ENCODE assay signal across 2 cellular contexts in genomic region chr2:166337932-166338331, GRCh38.
TF ChIP-seq lines count a peak whose summit lies in the region.

No MANE protein-coding gene starts in this region.

TF ChIP-seq in GM23338, 12 proteins besides CTCF, POLR2A, EP300 and RAD21 (continued from another document):
- TF ChIP-seq ETS1 (IDR thresholded peaks at IDR 0.05) = no peak
- no peak for TF ChIP-seq REST (IDR thresholded peaks at IDR 0.05; ENCODE audit: unreplicated experiment)
- TF ChIP-seq EZH2phosphoT487 (IDR thresholded peaks at IDR 0.05; ENCODE audit: unreplicated experiment) = no peak
- no peak for TF ChIP-seq POLR2AphosphoS5 (IDR thresholded peaks at IDR 0.05; ENCODE audit: low read depth)
- no peak for TF ChIP-seq ZNF331 (CRISPR knock-in tag; IDR thresholded peaks at IDR 0.05; ENCODE audit: low read depth)
- no peak for TF ChIP-seq ZNF462 (CRISPR knock-in tag; IDR thresholded peaks at IDR 0.05)

TF ChIP-seq in K562, 482 proteins besides CTCF, POLR2A, EP300 and RAD21 (continued from another document):
- no peak for TF ChIP-seq CHD7 (IDR thresholded peaks at IDR 0.05; ENCODE audit: low read depth, low read length)
- no peak for TF ChIP-seq PHF20 (IDR thresholded peaks at IDR 0.05; ENCODE audit: partially characterized antibody)
- no peak for TF ChIP-seq FUS (optimal IDR thresholded peaks at IDR 0.05; ENCODE audit: low read depth, low read length)
- TF ChIP-seq ZMIZ1 (IDR thresholded peaks at IDR 0.05; ENCODE audit: low read depth in 2 of 2, low read length in 2 of 2) = no peak
- no peak for TF ChIP-seq SOX6 (IDR thresholded peaks at IDR 0.05)
- TF ChIP-seq TFAP4 (CRISPR knock-in tag; IDR thresholded peaks at IDR 0.05; ENCODE audit: borderline replicate concordance) = no peak
- TF ChIP-seq U2AF1 (optimal IDR thresholded peaks at IDR 0.05; ENCODE audit: low read depth, low read length) = no peak
- TF ChIP-seq PTTG1 (tag; IDR thresholded peaks at IDR 0.05; ENCODE audit: low read depth) = no peak
- no peak for TF ChIP-seq RFX7 (CRISPR knock-in tag; IDR thresholded peaks at IDR 0.05)
- TF ChIP-seq JUND (IDR thresholded peaks at IDR 0.05; ENCODE audit: borderline replicate concordance, low read depth, low read length) = no peak
- TF ChIP-seq JUND (tag; IDR thresholded peaks at IDR 0.05; ENCODE audit: borderline replicate concordance, low read depth, low read length) = 0 out of 3 replicates have a peak, but pooled peaks have one; percentile 30
- TF ChIP-seq E4F1 (CRISPR knock-in tag; IDR thresholded peaks at IDR 0.05; ENCODE audit: borderline replicate concordance) = peak; percentile 88
- no peak for TF ChIP-seq MECOM (CRISPR knock-in tag; IDR thresholded peaks at IDR 0.05)
